Comparison of ENCODE assay signal across 1 cellular context in the genomic region with DNA sequence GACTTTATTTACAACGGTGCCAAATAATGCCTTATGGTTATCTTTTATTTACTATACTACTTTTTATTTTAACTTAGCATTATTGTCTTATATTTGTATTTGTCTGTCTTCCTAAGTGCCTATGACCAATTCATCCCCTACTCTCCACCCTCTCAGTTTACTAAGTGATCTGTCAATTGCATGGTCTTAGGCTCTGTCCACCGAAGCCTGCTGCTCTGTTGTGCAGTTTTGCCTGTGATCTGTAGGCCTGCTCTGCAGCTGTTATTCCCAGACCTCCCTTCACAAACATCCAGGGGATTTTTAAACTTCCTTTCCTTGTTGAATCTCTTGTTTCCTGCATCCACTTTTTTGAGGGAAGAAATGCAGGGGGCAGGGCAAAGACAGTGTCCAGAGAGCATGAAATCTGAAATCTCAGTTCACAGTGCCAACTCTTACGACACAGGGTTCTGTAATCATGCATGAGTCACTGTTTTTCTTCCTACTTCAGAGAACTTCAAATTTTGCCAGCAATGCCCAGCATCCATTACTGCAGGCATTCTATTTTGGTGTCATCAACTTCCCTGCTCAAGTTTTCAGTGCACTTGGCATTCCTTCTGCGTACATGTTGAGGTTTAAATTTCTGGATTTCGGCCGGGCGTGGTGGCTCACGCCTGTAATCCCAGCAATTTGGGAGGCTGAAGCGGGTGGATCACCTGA.
TF ChIP-seq lines count a peak whose summit lies in the region.

No MANE protein-coding gene starts in this region.

TF ChIP-seq in HEK293, 187 proteins besides CTCF, POLR2A, EP300 and RAD21 (continued from another document and continues in another):
- TF ChIP-seq, protein P1, sequence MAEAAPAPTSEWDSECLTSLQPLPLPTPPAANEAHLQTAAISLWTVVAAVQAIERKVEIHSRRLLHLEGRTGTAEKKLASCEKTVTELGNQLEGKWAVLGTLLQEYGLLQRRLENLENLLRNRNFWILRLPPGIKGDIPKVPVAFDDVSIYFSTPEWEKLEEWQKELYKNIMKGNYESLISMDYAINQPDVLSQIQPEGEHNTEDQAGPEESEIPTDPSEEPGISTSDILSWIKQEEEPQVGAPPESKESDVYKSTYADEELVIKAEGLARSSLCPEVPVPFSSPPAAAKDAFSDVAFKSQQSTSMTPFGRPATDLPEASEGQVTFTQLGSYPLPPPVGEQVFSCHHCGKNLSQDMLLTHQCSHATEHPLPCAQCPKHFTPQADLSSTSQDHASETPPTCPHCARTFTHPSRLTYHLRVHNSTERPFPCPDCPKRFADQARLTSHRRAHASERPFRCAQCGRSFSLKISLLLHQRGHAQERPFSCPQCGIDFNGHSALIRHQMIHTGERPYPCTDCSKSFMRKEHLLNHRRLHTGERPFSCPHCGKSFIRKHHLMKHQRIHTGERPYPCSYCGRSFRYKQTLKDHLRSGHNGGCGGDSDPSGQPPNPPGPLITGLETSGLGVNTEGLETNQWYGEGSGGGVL (tag by site-specific recombination; IDR thresholded peaks at IDR 0.05) = 0 out of 2 replicates have a peak, but pooled peaks have one; percentile 5
- TF ChIP-seq SALL2 (tag by site-specific recombination; IDR thresholded peaks at IDR 0.05; ENCODE audit: borderline replicate concordance) (no peak), ZNF610 (tag by site-specific recombination; IDR thresholded peaks at IDR 0.05; ENCODE audit: borderline replicate concordance) (no peak), SCRT2 (tag by site-specific recombination; IDR thresholded peaks at IDR 0.05) (no peak), HOXC10 (CRISPR knock-in tag; IDR thresholded peaks at IDR 0.05) (no peak), ZNF629 (tag by site-specific recombination; IDR thresholded peaks at IDR 0.05) (peak; percentile 95), ZNF214 (tag by site-specific recombination; IDR thresholded peaks at IDR 0.05; ENCODE audit: borderline replicate concordance) (no peak), ZNF350 (tag by site-specific recombination; IDR thresholded peaks at IDR 0.05) (no peak), ZSCAN16 (tag by site-specific recombination; IDR thresholded peaks at IDR 0.05) (peak; percentile 75), ZFHX2 (tag by site-specific recombination; conservative IDR thresholded peaks at IDR 0.05) (no peak), MEIS1 (CRISPR knock-in tag; IDR thresholded peaks at IDR 0.05; ENCODE audit: borderline replicate concordance) (no peak), ZNF658 (tag by site-specific recombination; IDR thresholded peaks at IDR 0.05) (no peak), ZNF558 (tag by site-specific recombination; IDR thresholded peaks at IDR 0.05) (0 out of 2 replicates have a peak, but pooled peaks have one; percentile 57), ZNF146 (tag by site-specific recombination; IDR thresholded peaks at IDR 0.05) (no peak), ZEB2 (tag by site-specific recombination; IDR thresholded peaks at IDR 0.05) (peak; percentile 60; the same call in 1 of the 2 replicates), ZNF670 (tag by site-specific recombination; IDR thresholded peaks at IDR 0.05; ENCODE audit: low read depth) (no peak), SP7 (tag by site-specific recombination; IDR thresholded peaks at IDR 0.05) (peak; percentile 65), SETDB1 (IDR thresholded peaks at IDR 0.05; ENCODE audit: insufficient read length, low read length) (no peak), ZNF747 (tag by site-specific recombination; IDR thresholded peaks at IDR 0.05) (no peak), ZNF785 (tag by site-specific recombination; IDR thresholded peaks at IDR 0.05) (no peak), ZBTB17 (tag by site-specific recombination; IDR thresholded peaks at IDR 0.05) (peak; percentile 89), GLI4 (tag by site-specific recombination; IDR thresholded peaks at IDR 0.05) (no peak), ZNF23 (tag by site-specific recombination; IDR thresholded peaks at IDR 0.05; ENCODE audit: borderline replicate concordance) (no peak), MYNN (tag by site-specific recombination; IDR thresholded peaks at IDR 0.05; ENCODE audit: borderline replicate concordance) (peak; percentile 23; the same call in 1 of the 2 replicates), ZNF768 (tag by site-specific recombination; IDR thresholded peaks at IDR 0.05) (no peak; the same call in 1 of the 2 replicates), ZNF335 (tag by site-specific recombination; conservative IDR thresholded peaks at IDR 0.05) (peak; percentile 30), BCL11A (tag by site-specific recombination; IDR thresholded peaks at IDR 0.05; ENCODE audit: low read depth) (peak; percentile 66; the same call in 1 of the 2 replicates), KLF8 (tag by site-specific recombination; IDR thresholded peaks at IDR 0.05) (0 out of 2 replicates have a peak, but pooled peaks have one; percentile 31), BCL11B (tag by site-specific recombination; IDR thresholded peaks at IDR 0.05; ENCODE audit: low read depth) (no peak), TRIM28 (IDR thresholded peaks at IDR 0.05; ENCODE audit: borderline replicate concordance, low read length) (no peak), ZBTB21 (tag by site-specific recombination; IDR thresholded peaks at IDR 0.05) (peak; percentile 83), ZNF184 (tag by site-specific recombination; IDR thresholded peaks at IDR 0.05) (peak; percentile 55; the same call in 1 of the 2 replicates), ZNF426 (tag by site-specific recombination; IDR thresholded peaks at IDR 0.05) (no peak), GFI1B (tag by site-specific recombination; IDR thresholded peaks at IDR 0.05) (peak; percentile 84)
- TF ChIP-seq, protein P2, sequence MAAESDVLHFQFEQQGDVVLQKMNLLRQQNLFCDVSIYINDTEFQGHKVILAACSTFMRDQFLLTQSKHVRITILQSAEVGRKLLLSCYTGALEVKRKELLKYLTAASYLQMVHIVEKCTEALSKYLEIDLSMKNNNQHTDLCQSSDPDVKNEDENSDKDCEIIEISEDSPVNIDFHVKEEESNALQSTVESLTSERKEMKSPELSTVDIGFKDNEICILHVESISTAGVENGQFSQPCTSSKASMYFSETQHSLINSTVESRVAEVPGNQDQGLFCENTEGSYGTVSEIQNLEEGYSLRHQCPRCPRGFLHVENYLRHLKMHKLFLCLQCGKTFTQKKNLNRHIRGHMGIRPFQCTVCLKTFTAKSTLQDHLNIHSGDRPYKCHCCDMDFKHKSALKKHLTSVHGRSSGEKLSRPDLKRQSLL (tag by site-specific recombination; IDR thresholded peaks at IDR 0.05) = no peak
- TF ChIP-seq, protein P3, sequence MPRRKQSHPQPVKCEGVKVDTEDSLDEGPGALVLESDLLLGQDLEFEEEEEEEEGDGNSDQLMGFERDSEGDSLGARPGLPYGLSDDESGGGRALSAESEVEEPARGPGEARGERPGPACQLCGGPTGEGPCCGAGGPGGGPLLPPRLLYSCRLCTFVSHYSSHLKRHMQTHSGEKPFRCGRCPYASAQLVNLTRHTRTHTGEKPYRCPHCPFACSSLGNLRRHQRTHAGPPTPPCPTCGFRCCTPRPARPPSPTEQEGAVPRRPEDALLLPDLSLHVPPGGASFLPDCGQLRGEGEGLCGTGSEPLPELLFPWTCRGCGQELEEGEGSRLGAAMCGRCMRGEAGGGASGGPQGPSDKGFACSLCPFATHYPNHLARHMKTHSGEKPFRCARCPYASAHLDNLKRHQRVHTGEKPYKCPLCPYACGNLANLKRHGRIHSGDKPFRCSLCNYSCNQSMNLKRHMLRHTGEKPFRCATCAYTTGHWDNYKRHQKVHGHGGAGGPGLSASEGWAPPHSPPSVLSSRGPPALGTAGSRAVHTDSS (tag by site-specific recombination; IDR thresholded peaks at IDR 0.05) = no peak
- TF ChIP-seq, protein P4, sequence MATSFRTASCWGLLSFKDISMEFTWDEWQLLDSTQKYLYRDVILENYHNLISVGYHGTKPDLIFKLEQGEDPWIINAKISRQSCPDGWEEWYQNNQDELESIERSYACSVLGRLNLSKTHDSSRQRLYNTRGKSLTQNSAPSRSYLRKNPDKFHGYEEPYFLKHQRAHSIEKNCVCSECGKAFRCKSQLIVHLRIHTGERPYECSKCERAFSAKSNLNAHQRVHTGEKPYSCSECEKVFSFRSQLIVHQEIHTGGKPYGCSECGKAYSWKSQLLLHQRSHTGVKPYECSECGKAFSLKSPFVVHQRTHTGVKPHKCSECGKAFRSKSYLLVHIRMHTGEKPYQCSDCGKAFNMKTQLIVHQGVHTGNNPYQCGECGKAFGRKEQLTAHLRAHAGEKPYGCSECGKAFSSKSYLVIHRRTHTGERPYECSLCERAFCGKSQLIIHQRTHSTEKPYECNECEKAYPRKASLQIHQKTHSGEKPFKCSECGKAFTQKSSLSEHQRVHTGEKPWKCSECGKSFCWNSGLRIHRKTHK (tag by site-specific recombination; IDR thresholded peaks at IDR 0.05) = no peak
- TF ChIP-seq, protein P5, sequence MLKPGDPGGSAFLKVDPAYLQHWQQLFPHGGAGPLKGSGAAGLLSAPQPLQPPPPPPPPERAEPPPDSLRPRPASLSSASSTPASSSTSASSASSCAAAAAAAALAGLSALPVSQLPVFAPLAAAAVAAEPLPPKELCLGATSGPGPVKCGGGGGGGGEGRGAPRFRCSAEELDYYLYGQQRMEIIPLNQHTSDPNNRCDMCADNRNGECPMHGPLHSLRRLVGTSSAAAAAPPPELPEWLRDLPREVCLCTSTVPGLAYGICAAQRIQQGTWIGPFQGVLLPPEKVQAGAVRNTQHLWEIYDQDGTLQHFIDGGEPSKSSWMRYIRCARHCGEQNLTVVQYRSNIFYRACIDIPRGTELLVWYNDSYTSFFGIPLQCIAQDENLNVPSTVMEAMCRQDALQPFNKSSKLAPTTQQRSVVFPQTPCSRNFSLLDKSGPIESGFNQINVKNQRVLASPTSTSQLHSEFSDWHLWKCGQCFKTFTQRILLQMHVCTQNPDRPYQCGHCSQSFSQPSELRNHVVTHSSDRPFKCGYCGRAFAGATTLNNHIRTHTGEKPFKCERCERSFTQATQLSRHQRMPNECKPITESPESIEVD (tag by site-specific recombination; IDR thresholded peaks at IDR 0.05) = peak; percentile 45; the same call in 1 of the 2 replicates
- TF ChIP-seq, protein P6, sequence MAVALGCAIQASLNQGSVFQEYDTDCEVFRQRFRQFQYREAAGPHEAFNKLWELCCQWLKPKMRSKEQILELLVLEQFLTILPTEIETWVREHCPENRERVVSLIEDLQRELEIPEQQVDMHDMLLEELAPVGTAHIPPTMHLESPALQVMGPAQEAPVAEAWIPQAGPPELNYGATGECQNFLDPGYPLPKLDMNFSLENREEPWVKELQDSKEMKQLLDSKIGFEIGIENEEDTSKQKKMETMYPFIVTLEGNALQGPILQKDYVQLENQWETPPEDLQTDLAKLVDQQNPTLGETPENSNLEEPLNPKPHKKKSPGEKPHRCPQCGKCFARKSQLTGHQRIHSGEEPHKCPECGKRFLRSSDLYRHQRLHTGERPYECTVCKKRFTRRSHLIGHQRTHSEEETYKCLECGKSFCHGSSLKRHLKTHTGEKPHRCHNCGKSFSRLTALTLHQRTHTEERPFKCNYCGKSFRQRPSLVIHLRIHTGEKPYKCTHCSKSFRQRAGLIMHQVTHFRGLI (tag by site-specific recombination; IDR thresholded peaks at IDR 0.05) = no peak
- TF ChIP-seq, protein P7, sequence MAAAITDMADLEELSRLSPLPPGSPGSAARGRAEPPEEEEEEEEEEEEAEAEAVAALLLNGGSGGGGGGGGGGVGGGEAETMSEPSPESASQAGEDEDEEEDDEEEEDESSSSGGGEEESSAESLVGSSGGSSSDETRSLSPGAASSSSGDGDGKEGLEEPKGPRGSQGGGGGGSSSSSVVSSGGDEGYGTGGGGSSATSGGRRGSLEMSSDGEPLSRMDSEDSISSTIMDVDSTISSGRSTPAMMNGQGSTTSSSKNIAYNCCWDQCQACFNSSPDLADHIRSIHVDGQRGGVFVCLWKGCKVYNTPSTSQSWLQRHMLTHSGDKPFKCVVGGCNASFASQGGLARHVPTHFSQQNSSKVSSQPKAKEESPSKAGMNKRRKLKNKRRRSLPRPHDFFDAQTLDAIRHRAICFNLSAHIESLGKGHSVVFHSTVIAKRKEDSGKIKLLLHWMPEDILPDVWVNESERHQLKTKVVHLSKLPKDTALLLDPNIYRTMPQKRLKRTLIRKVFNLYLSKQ (tag by site-specific recombination; IDR thresholded peaks at IDR 0.05; ENCODE audit: borderline replicate concordance) = no peak
- TF ChIP-seq, protein P8, sequence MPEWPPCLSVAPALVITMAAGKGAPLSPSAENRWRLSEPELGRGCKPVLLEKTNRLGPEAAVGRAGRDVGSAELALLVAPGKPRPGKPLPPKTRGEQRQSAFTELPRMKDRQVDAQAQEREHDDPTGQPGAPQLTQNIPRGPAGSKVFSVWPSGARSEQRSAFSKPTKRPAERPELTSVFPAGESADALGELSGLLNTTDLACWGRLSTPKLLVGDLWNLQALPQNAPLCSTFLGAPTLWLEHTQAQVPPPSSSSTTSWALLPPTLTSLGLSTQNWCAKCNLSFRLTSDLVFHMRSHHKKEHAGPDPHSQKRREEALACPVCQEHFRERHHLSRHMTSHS (tag by site-specific recombination; IDR thresholded peaks at IDR 0.05) = no peak
- TF ChIP-seq, protein P9, sequence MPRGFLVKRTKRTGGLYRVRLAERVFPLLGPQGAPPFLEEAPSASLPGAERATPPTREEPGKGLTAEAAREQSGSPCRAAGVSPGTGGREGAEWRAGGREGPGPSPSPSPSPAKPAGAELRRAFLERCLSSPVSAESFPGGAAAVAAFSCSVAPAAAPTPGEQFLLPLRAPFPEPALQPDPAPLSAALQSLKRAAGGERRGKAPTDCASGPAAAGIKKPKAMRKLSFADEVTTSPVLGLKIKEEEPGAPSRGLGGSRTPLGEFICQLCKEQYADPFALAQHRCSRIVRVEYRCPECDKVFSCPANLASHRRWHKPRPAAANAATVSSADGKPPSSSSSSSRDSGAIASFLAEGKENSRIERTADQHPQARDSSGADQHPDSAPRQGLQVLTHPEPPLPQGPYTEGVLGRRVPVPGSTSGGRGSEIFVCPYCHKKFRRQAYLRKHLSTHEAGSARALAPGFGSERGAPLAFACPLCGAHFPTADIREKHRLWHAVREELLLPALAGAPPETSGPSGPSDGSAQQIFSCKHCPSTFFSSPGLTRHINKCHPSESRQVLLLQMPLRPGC (tag by site-specific recombination; IDR thresholded peaks at IDR 0.05) = 0 out of 2 replicates have a peak, but pooled peaks have one; percentile 38
- TF ChIP-seq, protein P10, sequence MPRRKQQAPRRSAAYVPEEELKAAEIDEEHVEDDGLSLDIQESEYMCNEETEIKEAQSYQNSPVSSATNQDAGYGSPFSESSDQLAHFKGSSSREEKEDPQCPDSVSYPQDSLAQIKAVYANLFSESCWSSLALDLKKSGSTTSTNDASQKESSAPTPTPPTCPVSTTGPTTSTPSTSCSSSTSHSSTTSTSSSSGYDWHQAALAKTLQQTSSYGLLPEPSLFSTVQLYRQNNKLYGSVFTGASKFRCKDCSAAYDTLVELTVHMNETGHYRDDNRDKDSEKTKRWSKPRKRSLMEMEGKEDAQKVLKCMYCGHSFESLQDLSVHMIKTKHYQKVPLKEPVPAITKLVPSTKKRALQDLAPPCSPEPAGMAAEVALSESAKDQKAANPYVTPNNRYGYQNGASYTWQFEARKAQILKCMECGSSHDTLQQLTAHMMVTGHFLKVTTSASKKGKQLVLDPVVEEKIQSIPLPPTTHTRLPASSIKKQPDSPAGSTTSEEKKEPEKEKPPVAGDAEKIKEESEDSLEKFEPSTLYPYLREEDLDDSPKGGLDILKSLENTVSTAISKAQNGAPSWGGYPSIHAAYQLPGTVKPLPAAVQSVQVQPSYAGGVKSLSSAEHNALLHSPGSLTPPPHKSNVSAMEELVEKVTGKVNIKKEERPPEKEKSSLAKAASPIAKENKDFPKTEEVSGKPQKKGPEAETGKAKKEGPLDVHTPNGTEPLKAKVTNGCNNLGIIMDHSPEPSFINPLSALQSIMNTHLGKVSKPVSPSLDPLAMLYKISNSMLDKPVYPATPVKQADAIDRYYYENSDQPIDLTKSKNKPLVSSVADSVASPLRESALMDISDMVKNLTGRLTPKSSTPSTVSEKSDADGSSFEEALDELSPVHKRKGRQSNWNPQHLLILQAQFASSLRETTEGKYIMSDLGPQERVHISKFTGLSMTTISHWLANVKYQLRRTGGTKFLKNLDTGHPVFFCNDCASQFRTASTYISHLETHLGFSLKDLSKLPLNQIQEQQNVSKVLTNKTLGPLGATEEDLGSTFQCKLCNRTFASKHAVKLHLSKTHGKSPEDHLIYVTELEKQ (tag by site-specific recombination; IDR thresholded peaks at IDR 0.05; ENCODE audit: borderline replicate concordance) = no peak
